24 cellular contexts compared by ENCODE assay signal in the genomic region with DNA sequence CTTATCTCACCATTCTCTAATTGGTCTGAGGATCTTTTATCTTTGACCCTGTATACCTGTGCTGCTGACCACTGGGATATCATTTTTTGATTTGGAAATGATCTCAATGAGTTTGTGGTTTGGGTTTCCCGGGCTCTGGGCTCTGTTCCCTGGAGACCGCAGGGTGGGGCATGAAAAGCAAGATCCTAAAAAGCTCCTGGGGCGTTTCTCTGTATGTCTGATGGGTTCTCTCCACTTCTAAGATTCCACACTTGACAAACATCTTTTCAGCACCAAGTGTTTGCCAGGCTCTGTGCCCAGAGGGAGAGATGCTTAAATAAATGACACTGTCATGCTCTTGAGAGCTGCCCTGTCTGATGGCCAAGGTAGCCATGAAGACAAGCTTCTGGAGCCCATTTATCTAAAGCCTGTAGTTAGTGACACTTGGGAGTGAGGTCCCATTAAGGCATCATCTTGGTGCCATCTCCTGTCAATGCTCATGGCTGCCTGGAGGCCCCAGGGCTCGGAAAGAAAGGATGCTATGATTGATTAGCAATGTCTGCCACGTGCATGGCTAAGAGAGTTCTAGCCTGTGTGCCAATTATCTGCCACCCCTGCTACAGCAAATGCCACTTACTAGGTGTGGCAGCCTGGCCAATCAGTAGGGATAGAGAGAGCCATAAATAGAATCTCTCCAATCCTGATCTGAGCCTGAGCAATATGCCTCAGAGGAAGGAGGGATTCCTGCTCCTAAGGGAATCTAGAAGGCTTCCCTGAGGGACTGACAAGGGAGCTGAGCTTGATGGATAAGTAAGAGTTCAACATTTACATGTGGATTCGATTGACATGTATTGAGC.
DNase-seq lines count a peak whose midpoint lies in the region; FAIRE-seq and TF ChIP-seq lines count a peak whose summit lies in the region.
"Had no signal": no experiment of that assay in that cellular context is flagged by ENCODE, and none has a peak within 500 bp of the region (broad histone marks: within the 10 kb centered on the region; RNA-seq: fewer than 3 reads in every experiment).

No MANE protein-coding gene starts in this region.

- H3K4me3 Mint-ChIP-seq in CD14-positive monocyte: no peak overlapping the region
- H3K4me3 Mint-ChIP-seq: H9 had no signal

- no peaks in the 10 kb centered on the region for H3K9me3 ChIP-seq in small intestine (ENCODE audit: control insufficient read depth, low read depth)
- H3K9me3 ChIP-seq: SJSA1 had no signal

- no peak for FAIRE-seq in small intestine (lab: Jason Lieb, UNC)
- FAIRE-seq: G401.6, GM12892, HTR-8/SVneo had no signal

- 42 to 64% (median 54%) methylated on average over 6 of the region's 6 CpGs for WGBS in small intestine, 3 donors

- TF ChIP-seq CTCF in CD14-positive monocyte (IDR thresholded peaks at IDR 0.05): no peak

- H3K27me3 ChIP-seq in small intestine (ENCODE audit: control insufficient read depth in 2 of 2, insufficient read depth in 2 of 2, low read length in 2 of 2): peaks cover 0 to 4% of the 10 kb centered on the region in 2 donors

- no peaks in the 10 kb centered on the region for H3K4me1 Mint-ChIP-seq in CD14-positive monocyte

- H3K27ac Mint-ChIP-seq in CD14-positive monocyte: peak overlapping the region in 1 of 7 donors; percentile 40
- H3K27ac Mint-ChIP-seq: H9 had no signal

- H3K4me1 ChIP-seq in small intestine (ENCODE audit: control insufficient read depth in 2 of 2, insufficient read depth in 1 of 2, low read depth in 1 of 2, low read length in 1 of 2): no peaks in the 10 kb centered on the region
- H3K4me1 ChIP-seq: SJSA1 had no signal

- peaks cover 0 to 2% (median 0%) of the 10 kb centered on the region in 7 donors for H3K9me3 Mint-ChIP-seq in CD14-positive monocyte
- H3K9me3 Mint-ChIP-seq: H9 had no signal

- peak; percentile 35 for DNase-seq in NCI-H2171 treated with DMSO at 0.1 percent for 48 hours (lab: John Stamatoyannopoulos, UW)
- no peak for DNase-seq in NCI-H2171 (lab: John Stamatoyannopoulos, UW)
- DNase-seq in NCI-H446 treated with DMSO at 0.1 percent for 48 hours (lab: John Stamatoyannopoulos, UW): peak; percentile 8
- peak in 4 of 61 donors; percentile 19 to 33 (median 28) for DNase-seq in caudate nucleus (lab: John Stamatoyannopoulos, UW)
- peak; percentile 2 for DNase-seq in small intestine
- no peak for DNase-seq in CD14-positive monocyte (ENCODE audit: low spot score)
- no peak for DNase-seq in HuH-7 (ENCODE audit: low spot score)
- DNase-seq in stimulated activated CD4-positive, alpha-beta T cell treated with anti-CD3 and anti-CD28 coated beads, Interleukin-4, amount 100 ng/mL, for 24 hours: no peak
- DNase-seq: 8988T, AML-193, C1 segment of cervical spinal cord, GM23248, H9, IMR-90, MV-4-11, NCI-H1105 treated with DMSO at 0.1 percent for 48 hours, NCI-H2081 treated with DMSO at 0.1 percent for 48 hours, NCI-H226, NCI-H82 had no signal

- H3K27me3 Mint-ChIP-seq in CD14-positive monocyte (ENCODE audit: low read depth in 3 of 3): peaks cover 8 to 31% (median 18%) of the 10 kb centered on the region in 3 donors

- no peaks in the 10 kb centered on the region for H3K36me3 ChIP-seq in small intestine (ENCODE audit: control insufficient read depth in 2 of 2, insufficient read depth in 2 of 2, low read length in 2 of 2)
- H3K36me3 ChIP-seq: SJSA1 had no signal

- no peak overlapping the region for H3K4me3 ChIP-seq in small intestine (ENCODE audit: low read depth in 1 of 2, low read length in 2 of 2)
- H3K4me3 ChIP-seq: GM23248, SJSA1 had no signal

- intact Hi-C loops in CD14-positive monocyte (cut with micrococcal nuclease): no loop called here

- H3K27ac ChIP-seq in caudate nucleus (ENCODE audit: low read depth, low read length) (peak overlapping the region; percentile 64), small intestine (ENCODE audit: low read depth in 1 of 2, low read length in 1 of 2) (no peak overlapping the region)
- H3K27ac ChIP-seq: GM23248, KMS-11, SJSA1 had no signal

- no peaks in the 10 kb centered on the region for H3K36me3 Mint-ChIP-seq in CD14-positive monocyte

Comparison
In these comparisons a context has a peak if more than half of its experiments do, and no peak if none do; other contexts are left out.
1. DNase-seq: peak in NCI-H2171 treated with DMSO at 0.1 percent for 48 hours (single experiment), NCI-H446 treated with DMSO at 0.1 percent for 48 hours (single experiment) and small intestine (single experiment); none in NCI-H2171 (single experiment), CD14-positive monocyte (single experiment), HuH-7 (single experiment) and stimulated activated CD4-positive, alpha-beta T cell treated with anti-CD3 and anti-CD28 coated beads, Interleukin-4, amount 100 ng/mL, for 24 hours (single experiment).